21 cellular contexts compared by ENCODE assay signal in the genomic region with DNA sequence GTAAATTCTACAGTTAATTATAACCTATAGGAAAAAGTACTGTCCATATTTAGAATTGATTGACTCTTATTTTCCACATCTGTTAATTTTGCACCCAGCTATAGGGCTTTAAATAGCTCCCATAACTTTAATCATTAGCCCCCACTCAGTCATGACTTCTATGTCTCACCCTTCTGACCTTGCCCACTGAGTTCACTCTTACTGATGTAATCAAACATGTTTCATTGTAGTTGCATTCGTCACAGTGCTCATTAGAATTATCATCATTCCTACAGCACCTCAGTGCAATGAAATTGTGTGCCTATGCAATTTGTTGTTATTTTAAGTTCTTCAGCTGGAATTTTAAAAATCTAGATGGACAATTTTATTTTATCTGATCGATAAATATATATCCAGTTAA.
"Had no signal": no experiment of that assay in that cellular context is flagged by ENCODE, and none has a peak within 500 bp of the region (broad histone marks: within the 10 kb centered on the region; RNA-seq: fewer than 3 reads in every experiment).

No MANE protein-coding gene starts in this region.

- H3K9me3 ChIP-seq: body of pancreas, psoas muscle had no signal

- H3K27me3 Mint-ChIP-seq: activated B cell treated with CpG ODN at 0.5 μM for 24 hours; activated CD4-positive, alpha-beta T cell treated with anti-CD3 and anti-CD28 coated beads, Interleukin-2, amount 10 ng/mL, durations not matched to agents 24 days and 14 days; activated T-helper 17 cell treated with anti-CD3 and anti-CD28 coated beads, Interleukin-2, amount 50 U/mL, for 72 hours; type B pancreatic cell had no signal

- H3K27me3 ChIP-seq: body of pancreas had no signal

- H3K4me3 Mint-ChIP-seq: activated B cell treated with CpG ODN at 0.5 μM for 24 hours; activated CD4-positive, alpha-beta T cell treated with anti-CD3 and anti-CD28 coated beads, Interleukin-2, amount 10 ng/mL, durations not matched to agents 24 days and 14 days; activated naive CD4-positive, alpha-beta T cell treated with anti-CD3 and anti-CD28 coated beads for 36 hours; activated T-helper 17 cell treated with anti-CD3 and anti-CD28 coated beads, Interleukin-2, amount 50 U/mL, for 72 hours; endodermal cell; nephron; T-helper 1 cell treated with Interleukin-12 subunit alpha and Interleukin-12 subunit beta and Interleukin-4 antibody, amounts not matched to agents 30 μg/mL and 1 μg/mL, for 36 hours; type B pancreatic cell had no signal

- H3K9me3 Mint-ChIP-seq: activated B cell treated with CpG ODN at 0.5 μM for 24 hours; activated CD4-positive, alpha-beta T cell treated with anti-CD3 and anti-CD28 coated beads, Interleukin-2, amount 10 ng/mL, durations not matched to agents 24 days and 14 days; activated naive CD4-positive, alpha-beta T cell treated with anti-CD3 and anti-CD28 coated beads for 36 hours; activated T-helper 17 cell treated with anti-CD3 and anti-CD28 coated beads, Interleukin-2, amount 50 U/mL, for 72 hours; endodermal cell; nephron; T-helper 1 cell treated with Interleukin-12 subunit alpha and Interleukin-12 subunit beta and Interleukin-4 antibody, amounts not matched to agents 30 μg/mL and 1 μg/mL, for 36 hours; type B pancreatic cell had no signal

- H3K4me3 ChIP-seq: body of pancreas, psoas muscle had no signal

- H3K4me1 Mint-ChIP-seq: activated CD4-positive, alpha-beta T cell treated with anti-CD3 and anti-CD28 coated beads, Interleukin-2, amount 10 ng/mL, durations not matched to agents 24 days and 14 days; activated T-helper 17 cell treated with anti-CD3 and anti-CD28 coated beads, Interleukin-2, amount 50 U/mL, for 72 hours; endodermal cell had no signal

- H3K27ac ChIP-seq: body of pancreas, psoas muscle had no signal

- ATAC-seq: activated T-helper 17 cell treated with anti-CD3 and anti-CD28 coated beads, Interleukin-2, amount 50 U/mL, for 72 hours; body of pancreas; left lobe of liver; sciatic nerve had no signal

- H3K27ac Mint-ChIP-seq: activated B cell treated with CpG ODN at 0.5 μM for 24 hours; activated CD4-positive, alpha-beta T cell treated with anti-CD3 and anti-CD28 coated beads, Interleukin-2, amount 10 ng/mL, durations not matched to agents 24 days and 14 days; activated naive CD4-positive, alpha-beta T cell treated with anti-CD3 and anti-CD28 coated beads for 36 hours; activated T-helper 17 cell treated with anti-CD3 and anti-CD28 coated beads, Interleukin-2, amount 50 U/mL, for 72 hours; endodermal cell; nephron; T-helper 1 cell treated with Interleukin-12 subunit alpha and Interleukin-12 subunit beta and Interleukin-4 antibody, amounts not matched to agents 30 μg/mL and 1 μg/mL, for 36 hours; type B pancreatic cell had no signal

- DNase-seq: activated B cell treated with CpG ODN at 0.5 μM for 24 hours; activated CD4-positive, alpha-beta T cell treated with anti-CD3 and anti-CD28 coated beads, Interleukin-2, amount 10 ng/mL, durations not matched to agents 24 days and 14 days; activated CD8-positive, alpha-beta memory T cell treated with anti-CD3 and anti-CD28 coated beads for 24 hours; activated naive CD4-positive, alpha-beta T cell treated with anti-CD3 and anti-CD28 coated beads for 36 hours; activated T-cell treated with anti-CD3 and anti-CD28 coated beads for 4 hours; body of pancreas; cerebellar nuclear complex; dermis blood vessel endothelial cell; endodermal cell; erythroblast; head of caudate nucleus; occipital lobe; psoas muscle; stimulated activated CD4-positive, alpha-beta T cell treated with anti-CD3 and anti-CD28 coated beads, Interleukin-2, amount 100 ng/mL, for 24 hours; stimulated activated naive CD4-positive, alpha-beta T cell had no signal

- H3K36me3 Mint-ChIP-seq: type B pancreatic cell had no signal
